Comparison of ENCODE assay signal across 1 cellular context in the genomic region with DNA sequence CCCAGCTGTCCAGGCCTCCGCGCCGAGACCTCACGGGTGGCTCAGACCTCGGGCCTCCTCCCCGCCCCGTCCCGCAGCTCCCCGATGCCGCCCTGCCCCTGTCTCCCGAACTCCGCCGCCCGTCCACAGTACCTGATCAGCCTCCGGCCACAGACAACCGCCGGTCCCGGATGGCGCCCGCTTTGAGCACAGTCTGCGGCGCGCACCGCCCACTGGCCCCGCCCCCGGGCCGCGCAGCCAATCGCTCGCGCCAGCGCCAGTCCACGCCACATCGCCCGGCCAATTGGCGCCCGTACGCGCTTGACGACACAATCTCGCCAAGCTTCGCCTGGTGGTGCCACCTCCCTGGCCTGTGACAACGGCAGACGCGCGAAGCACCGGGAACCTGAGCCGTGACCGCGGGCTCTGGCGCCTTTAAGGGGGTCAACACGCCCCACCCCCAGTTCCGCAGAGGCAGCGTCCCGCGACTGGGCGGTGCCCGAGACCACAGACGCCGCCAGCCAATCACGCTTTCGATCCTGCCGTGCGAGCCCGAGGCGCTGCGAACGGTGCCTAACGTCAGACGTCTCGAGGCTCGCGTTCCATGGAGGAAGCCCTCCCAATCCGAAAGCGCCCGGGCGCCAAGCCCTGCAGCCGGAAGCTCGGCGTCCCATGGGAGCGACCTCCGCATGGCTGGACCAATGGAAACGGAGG.
A peak's percentile ranks its signal among the peaks of the same experiment; 100 is the strongest.
TF ChIP-seq lines count a peak whose summit lies in the region.

A gene (minus strand): TSS at position 388 of the 693 bp plus-strand sequence. CDS start 116 bp downstream, at position 272.

TF ChIP-seq in H1, 55 proteins besides CTCF, POLR2A, EP300 and RAD21:
- TF ChIP-seq POLR2AphosphoS5 (IDR thresholded peaks at IDR 0.05; ENCODE audit: low read depth, low read length) (peak; percentile 89), SIX5 (IDR thresholded peaks at IDR 0.05; ENCODE audit: low read depth, low read length) (no peak), FOSL1 (IDR thresholded peaks at IDR 0.05; ENCODE audit: insufficient read depth, low read depth, low read length) (no peak), GABPA (IDR thresholded peaks at IDR 0.05; ENCODE audit: borderline replicate concordance, insufficient read depth, low read length) (0 out of 2 replicates have a peak, but pooled peaks have one; percentile 15), CHD1 (IDR thresholded peaks at IDR 0.05; ENCODE audit: low read depth, low read length) (no peak), BCL11A (IDR thresholded peaks at IDR 0.05; ENCODE audit: low read depth in 2 of 2, low read length in 2 of 2) (no peak), CBX5 (IDR thresholded peaks at IDR 0.05; ENCODE audit: low read depth, low read length) (no peak), MAFK (IDR thresholded peaks at IDR 0.05; ENCODE audit: low read depth, low read length) (no peak), EGR1 (IDR thresholded peaks at IDR 0.05; ENCODE audit: borderline replicate concordance, low read depth, low read length) (no peak; the same call in 1 of the 2 replicates), RBBP5 (IDR thresholded peaks at IDR 0.05; ENCODE audit: borderline replicate concordance, low read depth, low read length) (no peak; the same call in 1 of the 2 replicates), SP4 (IDR thresholded peaks at IDR 0.05; ENCODE audit: low read length) (no peak), SP2 (IDR thresholded peaks at IDR 0.05; ENCODE audit: low read length) (peak; percentile 35; the same call in 1 of the 2 replicates), SRF (IDR thresholded peaks at IDR 0.05; ENCODE audit: low read depth, low read length) (no peak), TEAD4 (IDR thresholded peaks at IDR 0.05; ENCODE audit: low read depth, low read length) (no peak), KDM4A (IDR thresholded peaks at IDR 0.05; ENCODE audit: low read depth, low read length, severe bottlenecking) (no peak), HDAC2 (IDR thresholded peaks at IDR 0.05; ENCODE audit: borderline replicate concordance in 1 of 2, low read depth in 2 of 2, low read length in 2 of 2) (no peak), KDM5A (IDR thresholded peaks at IDR 0.05; ENCODE audit: low read length) (peak; percentile 7; the same call in 1 of the 2 replicates), ASH2L (IDR thresholded peaks at IDR 0.05; ENCODE audit: low read length) (peak; percentile 50), SIRT6 (IDR thresholded peaks at IDR 0.05; ENCODE audit: low read length) (no peak), NRF1 (IDR thresholded peaks at IDR 0.05; ENCODE audit: low read depth, low read length) (no peak), TAF1 (IDR thresholded peaks at IDR 0.05; ENCODE audit: low read depth, low read length) (peak; percentile 85), NANOG (IDR thresholded peaks at IDR 0.05; ENCODE audit: insufficient read depth, low read depth, low read length, poor library complexity, severe bottlenecking) (no peak), CREB1 (IDR thresholded peaks at IDR 0.05) (peak; percentile 86), GTF2F1 (IDR thresholded peaks at IDR 0.05; ENCODE audit: borderline replicate concordance, low read depth, low read length) (0 out of 2 replicates have a peak, but pooled peaks have one; percentile 9), CEBPB (IDR thresholded peaks at IDR 0.05; ENCODE audit: low read depth, low read length) (no peak), YY1 (IDR thresholded peaks at IDR 0.05; ENCODE audit: low read depth, low read length) (no peak), SAP30 (IDR thresholded peaks at IDR 0.05; ENCODE audit: insufficient read depth, insufficient replicate concordance, low read length) (no peak), ZNF274 (IDR thresholded peaks at IDR 0.05; ENCODE audit: borderline replicate concordance, extremely low read depth, low read length) (no peak), TCF12 (IDR thresholded peaks at IDR 0.05; ENCODE audit: low read depth, low read length) (no peak), RFX5 (IDR thresholded peaks at IDR 0.05; ENCODE audit: borderline replicate concordance, low read depth, low read length) (no peak), CBX8 (IDR thresholded peaks at IDR 0.05; ENCODE audit: borderline replicate concordance, low read depth, low read length) (no peak), RNF2 (IDR thresholded peaks at IDR 0.05; ENCODE audit: borderline replicate concordance, low read depth, low read length, missing control alignments, poor library complexity, severe bottlenecking) (no peak), TAF7 (optimal IDR thresholded peaks at IDR 0.05; ENCODE audit: borderline replicate concordance, low read depth, low read length) (peak; percentile 70), CTBP2 (IDR thresholded peaks at IDR 0.05; ENCODE audit: borderline replicate concordance, insufficient read depth, insufficient read length, low read length) (peak; percentile 2), PHF8 (conservative IDR thresholded peaks at IDR 0.05; ENCODE audit: low read depth, low read length) (peak; percentile 83), SUZ12 (IDR thresholded peaks at IDR 0.05; ENCODE audit: low read length) (no peak), SP1 (IDR thresholded peaks at IDR 0.05; ENCODE audit: low read depth, low read length) (peak; percentile 80), BRCA1 (IDR thresholded peaks at IDR 0.05; ENCODE audit: low read depth, low read length) (no peak), KDM1A (IDR thresholded peaks at IDR 0.05; ENCODE audit: borderline replicate concordance, low read length) (no peak), EZH2 (IDR thresholded peaks at IDR 0.05; ENCODE audit: low read depth, low read length, severe bottlenecking) (no peak), RXRA (IDR thresholded peaks at IDR 0.05; ENCODE audit: insufficient read depth, low read depth, low read length) (no peak), JUND (IDR thresholded peaks at IDR 0.05; ENCODE audit: low read length) (no peak), TBP (IDR thresholded peaks at IDR 0.05; ENCODE audit: low read depth, low read length) (peak; percentile 81), BACH1 (IDR thresholded peaks at IDR 0.05; ENCODE audit: low read length) (no peak), POU5F1 (IDR thresholded peaks at IDR 0.05; ENCODE audit: low read depth, low read length) (no peak), HDAC6 (IDR thresholded peaks at IDR 0.05; ENCODE audit: low read depth, low read length) (no peak), JUN (IDR thresholded peaks at IDR 0.05; ENCODE audit: low read depth, low read length) (no peak), CHD2 (IDR thresholded peaks at IDR 0.05; ENCODE audit: low read length) (peak; percentile 22; the same call in 1 of the 2 replicates), SIN3A (conservative IDR thresholded peaks at IDR 0.05 in 1 of 2, IDR thresholded peaks at IDR 0.05 in 1 of 2; ENCODE audit: low read depth in 1 of 2, low read length in 2 of 2) (peak; percentile 62 to 84; a peak in 1 of 4 replicates)
- TF ChIP-seq, protein P1, sequence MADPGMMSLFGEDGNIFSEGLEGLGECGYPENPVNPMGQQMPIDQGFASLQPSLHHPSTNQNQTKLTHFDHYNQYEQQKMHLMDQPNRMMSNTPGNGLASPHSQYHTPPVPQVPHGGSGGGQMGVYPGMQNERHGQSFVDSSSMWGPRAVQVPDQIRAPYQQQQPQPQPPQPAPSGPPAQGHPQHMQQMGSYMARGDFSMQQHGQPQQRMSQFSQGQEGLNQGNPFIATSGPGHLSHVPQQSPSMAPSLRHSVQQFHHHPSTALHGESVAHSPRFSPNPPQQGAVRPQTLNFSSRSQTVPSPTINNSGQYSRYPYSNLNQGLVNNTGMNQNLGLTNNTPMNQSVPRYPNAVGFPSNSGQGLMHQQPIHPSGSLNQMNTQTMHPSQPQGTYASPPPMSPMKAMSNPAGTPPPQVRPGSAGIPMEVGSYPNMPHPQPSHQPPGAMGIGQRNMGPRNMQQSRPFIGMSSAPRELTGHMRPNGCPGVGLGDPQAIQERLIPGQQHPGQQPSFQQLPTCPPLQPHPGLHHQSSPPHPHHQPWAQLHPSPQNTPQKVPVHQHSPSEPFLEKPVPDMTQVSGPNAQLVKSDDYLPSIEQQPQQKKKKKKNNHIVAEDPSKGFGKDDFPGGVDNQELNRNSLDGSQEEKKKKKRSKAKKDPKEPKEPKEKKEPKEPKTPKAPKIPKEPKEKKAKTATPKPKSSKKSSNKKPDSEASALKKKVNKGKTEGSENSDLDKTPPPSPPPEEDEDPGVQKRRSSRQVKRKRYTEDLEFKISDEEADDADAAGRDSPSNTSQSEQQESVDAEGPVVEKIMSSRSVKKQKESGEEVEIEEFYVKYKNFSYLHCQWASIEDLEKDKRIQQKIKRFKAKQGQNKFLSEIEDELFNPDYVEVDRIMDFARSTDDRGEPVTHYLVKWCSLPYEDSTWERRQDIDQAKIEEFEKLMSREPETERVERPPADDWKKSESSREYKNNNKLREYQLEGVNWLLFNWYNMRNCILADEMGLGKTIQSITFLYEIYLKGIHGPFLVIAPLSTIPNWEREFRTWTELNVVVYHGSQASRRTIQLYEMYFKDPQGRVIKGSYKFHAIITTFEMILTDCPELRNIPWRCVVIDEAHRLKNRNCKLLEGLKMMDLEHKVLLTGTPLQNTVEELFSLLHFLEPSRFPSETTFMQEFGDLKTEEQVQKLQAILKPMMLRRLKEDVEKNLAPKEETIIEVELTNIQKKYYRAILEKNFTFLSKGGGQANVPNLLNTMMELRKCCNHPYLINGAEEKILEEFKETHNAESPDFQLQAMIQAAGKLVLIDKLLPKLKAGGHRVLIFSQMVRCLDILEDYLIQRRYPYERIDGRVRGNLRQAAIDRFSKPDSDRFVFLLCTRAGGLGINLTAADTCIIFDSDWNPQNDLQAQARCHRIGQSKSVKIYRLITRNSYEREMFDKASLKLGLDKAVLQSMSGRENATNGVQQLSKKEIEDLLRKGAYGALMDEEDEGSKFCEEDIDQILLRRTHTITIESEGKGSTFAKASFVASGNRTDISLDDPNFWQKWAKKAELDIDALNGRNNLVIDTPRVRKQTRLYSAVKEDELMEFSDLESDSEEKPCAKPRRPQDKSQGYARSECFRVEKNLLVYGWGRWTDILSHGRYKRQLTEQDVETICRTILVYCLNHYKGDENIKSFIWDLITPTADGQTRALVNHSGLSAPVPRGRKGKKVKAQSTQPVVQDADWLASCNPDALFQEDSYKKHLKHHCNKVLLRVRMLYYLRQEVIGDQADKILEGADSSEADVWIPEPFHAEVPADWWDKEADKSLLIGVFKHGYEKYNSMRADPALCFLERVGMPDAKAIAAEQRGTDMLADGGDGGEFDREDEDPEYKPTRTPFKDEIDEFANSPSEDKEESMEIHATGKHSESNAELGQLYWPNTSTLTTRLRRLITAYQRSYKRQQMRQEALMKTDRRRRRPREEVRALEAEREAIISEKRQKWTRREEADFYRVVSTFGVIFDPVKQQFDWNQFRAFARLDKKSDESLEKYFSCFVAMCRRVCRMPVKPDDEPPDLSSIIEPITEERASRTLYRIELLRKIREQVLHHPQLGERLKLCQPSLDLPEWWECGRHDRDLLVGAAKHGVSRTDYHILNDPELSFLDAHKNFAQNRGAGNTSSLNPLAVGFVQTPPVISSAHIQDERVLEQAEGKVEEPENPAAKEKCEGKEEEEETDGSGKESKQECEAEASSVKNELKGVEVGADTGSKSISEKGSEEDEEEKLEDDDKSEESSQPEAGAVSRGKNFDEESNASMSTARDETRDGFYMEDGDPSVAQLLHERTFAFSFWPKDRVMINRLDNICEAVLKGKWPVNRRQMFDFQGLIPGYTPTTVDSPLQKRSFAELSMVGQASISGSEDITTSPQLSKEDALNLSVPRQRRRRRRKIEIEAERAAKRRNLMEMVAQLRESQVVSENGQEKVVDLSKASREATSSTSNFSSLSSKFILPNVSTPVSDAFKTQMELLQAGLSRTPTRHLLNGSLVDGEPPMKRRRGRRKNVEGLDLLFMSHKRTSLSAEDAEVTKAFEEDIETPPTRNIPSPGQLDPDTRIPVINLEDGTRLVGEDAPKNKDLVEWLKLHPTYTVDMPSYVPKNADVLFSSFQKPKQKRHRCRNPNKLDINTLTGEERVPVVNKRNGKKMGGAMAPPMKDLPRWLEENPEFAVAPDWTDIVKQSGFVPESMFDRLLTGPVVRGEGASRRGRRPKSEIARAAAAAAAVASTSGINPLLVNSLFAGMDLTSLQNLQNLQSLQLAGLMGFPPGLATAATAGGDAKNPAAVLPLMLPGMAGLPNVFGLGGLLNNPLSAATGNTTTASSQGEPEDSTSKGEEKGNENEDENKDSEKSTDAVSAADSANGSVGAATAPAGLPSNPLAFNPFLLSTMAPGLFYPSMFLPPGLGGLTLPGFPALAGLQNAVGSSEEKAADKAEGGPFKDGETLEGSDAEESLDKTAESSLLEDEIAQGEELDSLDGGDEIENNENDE (IDR thresholded peaks at IDR 0.05; ENCODE audit: insufficient replicate concordance, low read length) = no peak
- TF ChIP-seq, protein P2, sequence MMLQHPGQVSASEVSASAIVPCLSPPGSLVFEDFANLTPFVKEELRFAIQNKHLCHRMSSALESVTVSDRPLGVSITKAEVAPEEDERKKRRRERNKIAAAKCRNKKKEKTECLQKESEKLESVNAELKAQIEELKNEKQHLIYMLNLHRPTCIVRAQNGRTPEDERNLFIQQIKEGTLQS (IDR thresholded peaks at IDR 0.05; ENCODE audit: insufficient read depth, low read depth, low read length) = no peak
- TF ChIP-seq, protein P3, sequence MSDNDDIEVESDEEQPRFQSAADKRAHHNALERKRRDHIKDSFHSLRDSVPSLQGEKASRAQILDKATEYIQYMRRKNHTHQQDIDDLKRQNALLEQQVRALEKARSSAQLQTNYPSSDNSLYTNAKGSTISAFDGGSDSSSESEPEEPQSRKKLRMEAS (IDR thresholded peaks at IDR 0.05) = peak; percentile 38; the same call in 1 of the 2 replicates
- TF ChIP-seq, protein P4, sequence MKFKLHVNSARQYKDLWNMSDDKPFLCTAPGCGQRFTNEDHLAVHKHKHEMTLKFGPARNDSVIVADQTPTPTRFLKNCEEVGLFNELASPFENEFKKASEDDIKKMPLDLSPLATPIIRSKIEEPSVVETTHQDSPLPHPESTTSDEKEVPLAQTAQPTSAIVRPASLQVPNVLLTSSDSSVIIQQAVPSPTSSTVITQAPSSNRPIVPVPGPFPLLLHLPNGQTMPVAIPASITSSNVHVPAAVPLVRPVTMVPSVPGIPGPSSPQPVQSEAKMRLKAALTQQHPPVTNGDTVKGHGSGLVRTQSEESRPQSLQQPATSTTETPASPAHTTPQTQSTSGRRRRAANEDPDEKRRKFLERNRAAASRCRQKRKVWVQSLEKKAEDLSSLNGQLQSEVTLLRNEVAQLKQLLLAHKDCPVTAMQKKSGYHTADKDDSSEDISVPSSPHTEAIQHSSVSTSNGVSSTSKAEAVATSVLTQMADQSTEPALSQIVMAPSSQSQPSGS (IDR thresholded peaks at IDR 0.05; ENCODE audit: low read length) = 0 out of 2 replicates have a peak, but pooled peaks have one; percentile 11
- TF ChIP-seq, protein P5, sequence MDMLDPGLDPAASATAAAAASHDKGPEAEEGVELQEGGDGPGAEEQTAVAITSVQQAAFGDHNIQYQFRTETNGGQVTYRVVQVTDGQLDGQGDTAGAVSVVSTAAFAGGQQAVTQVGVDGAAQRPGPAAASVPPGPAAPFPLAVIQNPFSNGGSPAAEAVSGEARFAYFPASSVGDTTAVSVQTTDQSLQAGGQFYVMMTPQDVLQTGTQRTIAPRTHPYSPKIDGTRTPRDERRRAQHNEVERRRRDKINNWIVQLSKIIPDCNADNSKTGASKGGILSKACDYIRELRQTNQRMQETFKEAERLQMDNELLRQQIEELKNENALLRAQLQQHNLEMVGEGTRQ (IDR thresholded peaks at IDR 0.05; ENCODE audit: low read length) = no peak
- TF ChIP-seq, protein P6, sequence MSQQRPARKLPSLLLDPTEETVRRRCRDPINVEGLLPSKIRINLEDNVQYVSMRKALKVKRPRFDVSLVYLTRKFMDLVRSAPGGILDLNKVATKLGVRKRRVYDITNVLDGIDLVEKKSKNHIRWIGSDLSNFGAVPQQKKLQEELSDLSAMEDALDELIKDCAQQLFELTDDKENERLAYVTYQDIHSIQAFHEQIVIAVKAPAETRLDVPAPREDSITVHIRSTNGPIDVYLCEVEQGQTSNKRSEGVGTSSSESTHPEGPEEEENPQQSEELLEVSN (IDR thresholded peaks at IDR 0.05) = peak; percentile 16; the same call in 1 of the 2 replicates
